In genomic region chr4:177612684-177613083, GRCh38 we compare ENCODE assay signal across 9 cellular contexts.
"Had no signal": no experiment of that assay in that cellular context is flagged by ENCODE, and none has a peak within 500 bp of the region (broad histone marks: within the 10 kb centered on the region; RNA-seq: fewer than 3 reads in every experiment).

No MANE protein-coding gene starts in this region.

- H3K27ac ChIP-seq: GM23248 had no signal

- DNase-seq: GM23248, GOT3, H7, H9, HCEC 1CT had no signal

- FAIRE-seq: H1, H54 had no signal

- H3K4me3 Mint-ChIP-seq: H9 had no signal

- H2AFZ ChIP-seq: GM23248 had no signal

- H3K36me3 ChIP-seq: HAP-1 had no signal

- H3K4me3 ChIP-seq: GM23248, HAP-1 had no signal

- H3K27ac Mint-ChIP-seq: H9 had no signal

- H3K9me3 ChIP-seq: HAP-1 had no signal

- ATAC-seq: HCT116 had no signal
